In the genomic region with DNA sequence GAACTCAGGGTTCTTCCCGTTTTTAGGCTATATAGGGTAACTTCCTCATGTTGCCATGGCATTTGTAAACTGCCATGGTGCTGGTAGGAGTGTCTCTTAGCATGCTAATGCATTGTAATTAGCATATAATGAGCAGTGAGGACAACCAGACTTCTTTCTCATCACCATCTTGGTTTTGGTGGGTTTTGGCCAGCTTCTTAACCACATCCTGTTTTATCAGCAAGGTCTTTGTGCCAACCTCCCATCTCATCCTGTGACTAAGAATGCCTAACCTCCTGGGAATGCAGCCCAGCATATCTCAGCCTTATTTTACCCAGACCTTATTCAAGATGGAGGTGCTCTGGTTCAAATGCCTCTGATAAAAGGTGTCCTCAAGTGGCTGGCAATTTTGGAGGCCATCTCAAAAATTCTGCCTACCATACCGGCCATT, we compare ENCODE assay signal across 16 cellular contexts.
A peak's percentile ranks its signal among the peaks of the same experiment; 100 is the strongest.
DNase-seq lines count a peak whose midpoint lies in the region; ATAC-seq and TF ChIP-seq lines count a peak whose summit lies in the region.
"Had no signal": no experiment of that assay in that cellular context is flagged by ENCODE, and none has a peak within 500 bp of the region (broad histone marks: within the 10 kb centered on the region; RNA-seq: fewer than 3 reads in every experiment).

No MANE protein-coding gene starts in this region.

- no peak for TF ChIP-seq EP300 in ovary (IDR thresholded peaks at IDR 0.05)

- TF ChIP-seq CTCF in NB4 (IDR thresholded peaks at IDR 0.05; ENCODE audit: low read depth, low read length) (no peak), brain microvascular endothelial cell (IDR thresholded peaks at IDR 0.05; ENCODE audit: low read depth, low read length, missing control alignments) (no peak), ovary (IDR thresholded peaks at IDR 0.05) (no peak)

- in situ Hi-C loops in brain microvascular endothelial cell (cut with HindIII; ENCODE audit: low pct_ligation_motif_present, low sequenced_read_pairs), result no loop called here

- no peaks in the 10 kb centered on the region for H3K9me3 ChIP-seq in ovary

- intact Hi-C loops in ovary (cut with DNase I), result no loop called here

- no peaks in the 10 kb centered on the region for H3K27me3 ChIP-seq in brain microvascular endothelial cell (replicated peaks)
- H3K27me3 ChIP-seq in ovary, result no peaks in the 10 kb centered on the region

- no peaks in the 10 kb centered on the region for H3K4me1 ChIP-seq in ovary (ENCODE audit: insufficient read depth)

- H3K36me3 ChIP-seq in brain microvascular endothelial cell (replicated peaks) (no peaks in the 10 kb centered on the region), ovary (no peaks in the 10 kb centered on the region)

- 77 to 89% (median 79%) methylated on average over 2 of the region's 2 CpGs for WGBS in ovary, 3 donors

- TF ChIP-seq POLR2A in NB4 (IDR thresholded peaks at IDR 0.05; ENCODE audit: extremely low read depth, insufficient read length) (no peak), ovary (IDR thresholded peaks at IDR 0.05) (no peak)

- DNase-seq in GM04504 (ENCODE audit: low read depth), result peak; percentile 59
- peak; percentile 66 for DNase-seq in NB4 (ENCODE audit: low read depth)
- peak; percentile 57 for DNase-seq in brain microvascular endothelial cell
- peak; percentile 61 for DNase-seq in myocyte (ENCODE audit: low read depth)
- DNase-seq in NCI-H146 (lab: John Stamatoyannopoulos, UW), result no peak
- DNase-seq in ovary, result no peak
- DNase-seq in effector CD8-positive, alpha-beta T cell (lab: John Stamatoyannopoulos, UW), result no peak
- DNase-seq: activated CD4-positive, alpha-beta T cell treated with anti-CD3 and anti-CD28 coated beads for 48 hours; DMS153; glutamatergic neuron; NCI-H1417 treated with DMSO at 0.1 percent for 48 hours; NCI-H526 treated with DMSO at 0.1 percent for 48 hours; occipital lobe; stimulated activated naive CD4-positive, alpha-beta T cell treated with Interleukin-2 at 50 U/mL for 16 hours had no signal

- no peak for ATAC-seq in GM21717 (IDR thresholded peaks at IDR 0.05; ENCODE audit: unreplicated experiment)

- H3K4me3 ChIP-seq in NB4 (ENCODE audit: low read depth, low read length) (no peak overlapping the region), brain microvascular endothelial cell (ENCODE audit: low read depth, low read length) (no peak overlapping the region), ovary (no peak overlapping the region)
- H3K4me3 ChIP-seq: SK-N-MC had no signal

- H3K27ac ChIP-seq in brain microvascular endothelial cell (no peak overlapping the region), ovary (no peak overlapping the region)
- H3K27ac ChIP-seq: SK-N-MC had no signal

Comparison
In these comparisons a context has a peak if more than half of its experiments do, and no peak if none do; other contexts are left out.
1. DNase-seq: peak in GM04504 (single experiment), NB4 (single experiment), brain microvascular endothelial cell (single experiment) and myocyte (single experiment); none in NCI-H146 (single experiment), ovary (0 of 5) and effector CD8-positive, alpha-beta T cell (single experiment).